Comparison of ENCODE assay signal across 1 cellular context in genomic region chr1:78419309-78419708, GRCh38.
TF ChIP-seq lines count a peak whose summit lies in the region.

No MANE protein-coding gene starts in this region.

TF ChIP-seq in IMR-90, 13 proteins besides CTCF, POLR2A, EP300 and RAD21 (continued from another document):
- TF ChIP-seq NFE2L2 (IDR thresholded peaks at IDR 0.05; ENCODE audit: low read depth, low read length) (no peak), ELK1 (IDR thresholded peaks at IDR 0.05; ENCODE audit: borderline replicate concordance, low read depth, low read length) (no peak), RFX5 (IDR thresholded peaks at IDR 0.05; ENCODE audit: low read depth, low read length) (no peak)
